13 cellular contexts compared by ENCODE assay signal in the genomic region with DNA sequence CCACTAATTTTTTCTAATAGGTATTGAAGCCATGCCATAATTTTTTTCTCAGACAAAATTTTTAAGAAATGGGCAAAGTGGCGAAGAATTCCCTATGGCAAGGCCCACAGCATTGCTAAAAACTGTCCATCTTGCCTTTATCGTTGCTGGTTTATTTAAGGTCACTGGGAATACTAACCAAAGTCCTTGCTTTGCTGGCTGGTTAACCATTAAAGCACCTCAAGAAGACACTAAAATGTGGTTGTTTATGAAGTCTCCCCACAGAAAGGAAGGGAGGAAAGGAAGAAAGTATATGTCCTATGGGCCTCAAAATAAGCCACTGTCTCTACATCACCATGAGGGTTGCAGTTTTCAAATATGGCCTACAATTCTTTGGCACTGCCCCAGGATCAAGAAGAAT. TPM values are rescaled to one million over a fixed set of nuclear protein-coding genes. Genes with fewer than 3 reads are reported as not detected.
DNase-seq lines count a peak whose midpoint lies in the region; ATAC-seq and TF ChIP-seq lines count a peak whose summit lies in the region.
"Had no signal": no experiment of that assay in that cellular context is flagged by ENCODE, and none has a peak within 500 bp of the region (broad histone marks: within the 10 kb centered on the region; RNA-seq: fewer than 3 reads in every experiment).

No MANE protein-coding gene starts in this region.

- no peak overlapping the region for H2AFZ ChIP-seq in parathyroid adenoma

- H3K27me3 ChIP-seq in gastroesophageal sphincter, result no peaks in the 10 kb centered on the region
- no peaks in the 10 kb centered on the region for H3K27me3 ChIP-seq in parathyroid adenoma (ENCODE audit: control insufficient read depth, insufficient read depth, low read length)

- DNase-seq in activated T-cell treated with anti-CD3 and anti-CD28 coated beads, Interleukin-2, amount 50 U/mL, for 72 hours, result no peak
- DNase-seq in activated T-cell treated with anti-CD3 and anti-CD28 coated beads for 4 hours (no peak), type B pancreatic cell (ENCODE audit: extremely low spot score, unreplicated experiment) (no peak), Kasumi-1 (lab: John Stamatoyannopoulos, UW) (no peak), iPS-NIHi7 (ENCODE audit: extremely low spot score) (no peak)
- DNase-seq: activated CD8-positive, alpha-beta T cell treated with anti-CD3 and anti-CD28 coated beads for 36 hours; activated gamma-delta T cell; Calu3; midbrain; substantia nigra had no signal

- H3K79me2 ChIP-seq in parathyroid adenoma, result peaks cover 55% of the 10 kb centered on the region

- TF ChIP-seq CTCF in gastroesophageal sphincter (IDR thresholded peaks at IDR 0.05) (no peak), parathyroid adenoma (IDR thresholded peaks at IDR 0.05) (no peak), type B pancreatic cell (conservative IDR thresholded peaks at IDR 0.05) (no peak)

- no peaks in the 10 kb centered on the region for H3K9me3 ChIP-seq in gastroesophageal sphincter
- no peaks in the 10 kb centered on the region for H3K9me3 ChIP-seq in parathyroid adenoma (ENCODE audit: control insufficient read depth, low read length)

- H3K9ac ChIP-seq in parathyroid adenoma, result no peak overlapping the region

- H3K27me3 Mint-ChIP-seq in activated T-cell treated with anti-CD3 and anti-CD28 coated beads, Interleukin-2, amount 50 U/mL, for 72 hours (ENCODE audit: low read depth), result no peaks in the 10 kb centered on the region
- H3K27me3 Mint-ChIP-seq in type B pancreatic cell, result no peaks in the 10 kb centered on the region
- H3K27me3 Mint-ChIP-seq: activated CD8-positive, alpha-beta T cell treated with anti-CD3 and anti-CD28 coated beads for 36 hours had no signal

- 58 to 64% methylated on average over 2 of the region's 2 CpGs for WGBS in gastroesophageal sphincter (ENCODE audit: low coverage in 1 of 2), 2 donors

- H3K27ac ChIP-seq in gastroesophageal sphincter (peak overlapping the region; percentile 41 to 90 (median 64)), parathyroid adenoma (peak overlapping the region; percentile 69)

- ATAC-seq in activated T-cell treated with anti-CD3 and anti-CD28 coated beads, Interleukin-2, amount 50 U/mL, for 72 hours (replicated peaks in 1 of 2), result no peak
- ATAC-seq in gastroesophageal sphincter (no peak), HG03108 (IDR thresholded peaks at IDR 0.05; ENCODE audit: unreplicated experiment) (no peak)
- ATAC-seq: activated CD8-positive, alpha-beta T cell treated with anti-CD3 and anti-CD28 coated beads for 36 hours had no signal

- peak overlapping the region; percentile 22 for H3K4me2 ChIP-seq in parathyroid adenoma (ENCODE audit: low read length)

- H3K4me1 Mint-ChIP-seq in activated T-cell treated with anti-CD3 and anti-CD28 coated beads, Interleukin-2, amount 50 U/mL, for 72 hours (ENCODE audit: low read depth), result peaks cover 63% of the 10 kb centered on the region
- H3K4me1 Mint-ChIP-seq in type B pancreatic cell (ENCODE audit: unreplicated experiment), result peaks cover 49% of the 10 kb centered on the region

- no peaks in the 10 kb centered on the region for H3K9me3 Mint-ChIP-seq in activated T-cell treated with anti-CD3 and anti-CD28 coated beads, Interleukin-2, amount 50 U/mL, for 72 hours
- no peaks in the 10 kb centered on the region for H3K9me3 Mint-ChIP-seq in type B pancreatic cell
- H3K9me3 Mint-ChIP-seq: activated CD8-positive, alpha-beta T cell treated with anti-CD3 and anti-CD28 coated beads for 36 hours had no signal

- H3K36me3 Mint-ChIP-seq in activated T-cell treated with anti-CD3 and anti-CD28 coated beads, Interleukin-2, amount 50 U/mL, for 72 hours (ENCODE audit: insufficient read depth in 2 of 2), result no peaks in the 10 kb centered on the region
- no peaks in the 10 kb centered on the region for H3K36me3 Mint-ChIP-seq in type B pancreatic cell

- H3K36me3 ChIP-seq in gastroesophageal sphincter (no peaks in the 10 kb centered on the region), parathyroid adenoma (ENCODE audit: control insufficient read depth, insufficient read depth, low read length) (no peaks in the 10 kb centered on the region)

- TF ChIP-seq EP300 in gastroesophageal sphincter (IDR thresholded peaks at IDR 0.05), result no peak

- H3K4me3 Mint-ChIP-seq in activated T-cell treated with anti-CD3 and anti-CD28 coated beads, Interleukin-2, amount 50 U/mL, for 72 hours, result peak overlapping the region in 1 of 2 donors; percentile 53
- no peak overlapping the region for H3K4me3 Mint-ChIP-seq in type B pancreatic cell
- H3K4me3 Mint-ChIP-seq: activated CD8-positive, alpha-beta T cell treated with anti-CD3 and anti-CD28 coated beads for 36 hours had no signal

- no peak for TF ChIP-seq POLR2A in gastroesophageal sphincter (IDR thresholded peaks at IDR 0.05)

- H3K4me3 ChIP-seq in gastroesophageal sphincter, result no peak overlapping the region
- H3K4me3 ChIP-seq in parathyroid adenoma (ENCODE audit: low read depth, low read length), result no peak overlapping the region

- H3K4me1 ChIP-seq in gastroesophageal sphincter (peaks cover 0 to 86% (median 33%) of the 10 kb centered on the region in 3 donors), parathyroid adenoma (peaks cover 62% of the 10 kb centered on the region)

- H3K27ac Mint-ChIP-seq in activated T-cell treated with anti-CD3 and anti-CD28 coated beads, Interleukin-2, amount 50 U/mL, for 72 hours, result peak overlapping the region; percentile 24
- H3K27ac Mint-ChIP-seq in type B pancreatic cell, result peak overlapping the region; percentile 26
- H3K27ac Mint-ChIP-seq: activated CD8-positive, alpha-beta T cell treated with anti-CD3 and anti-CD28 coated beads for 36 hours had no signal

RNA-seq across cellular contexts. Expression of gene SH3BP5, which starts 13.3 kb away (rescaled TPM):
- 10 to 100 TPM in 1 of 2 donors, 1 to 10 TPM in 1; 7.4 to 19.6 TPM for total RNA-seq in activated T-cell treated with anti-CD3 and anti-CD28 coated beads, Interleukin-2, amount 50 U/mL, for 72 hours
- total RNA-seq in gastroesophageal sphincter (10 to 100 TPM; 23.5 to 56.4 (median 35.0) TPM), type B pancreatic cell (ENCODE audit: low replicate concordance) (31.2 and 33.4 TPM in 2 replicates)
